ENCODE assay signal across 16 cellular contexts in genomic region chr5:100165309-100165708, GRCh38.
DNase-seq lines count a peak whose midpoint lies in the region; ATAC-seq and TF ChIP-seq lines count a peak whose summit lies in the region.
"Had no signal": no experiment of that assay in that cellular context is flagged by ENCODE, and none has a peak within 500 bp of the region (broad histone marks: within the 10 kb centered on the region; RNA-seq: fewer than 3 reads in every experiment).

No MANE protein-coding gene starts in this region.

- TF ChIP-seq CTCF in BE2C (IDR thresholded peaks at IDR 0.05; ENCODE audit: low read depth, low read length): no peak

- no peak for DNase-seq in UCSD-AML1 (lab: John Stamatoyannopoulos, UW; ENCODE audit: unreplicated experiment)
- DNase-seq in COR-L47 (lab: John Stamatoyannopoulos, UW): no peak
- no peak for DNase-seq in BE2C
- no peak for DNase-seq in NCI-H2196 treated with DMSO at 0.1 percent for 48 hours (lab: John Stamatoyannopoulos, UW; ENCODE audit: unreplicated experiment)
- DNase-seq: activated CD4-positive, alpha-beta memory T cell treated with anti-CD3 and anti-CD28 coated beads, Interleukin-2, amount 10 ng/mL, durations not matched to agents 7 days and 5 days; dorsolateral prefrontal cortex; GF-D8; left colon; MG63; stimulated activated CD4-positive, alpha-beta T cell treated with anti-CD3 and anti-CD28 coated beads, Interleukin-15, amount 100 ng/mL, for 24 hours had no signal

- no peaks in the 10 kb centered on the region for H3K27me3 ChIP-seq in BE2C
- H3K27me3 ChIP-seq: dorsolateral prefrontal cortex, MG63, neutrophil had no signal

- ATAC-seq in GM18517 (IDR thresholded peaks at IDR 0.05; ENCODE audit: unreplicated experiment): peak; percentile 100
- ATAC-seq in GM21381 (IDR thresholded peaks at IDR 0.05; ENCODE audit: unreplicated experiment): peak; percentile 100
- ATAC-seq in HG02973 (IDR thresholded peaks at IDR 0.05; ENCODE audit: unreplicated experiment): peak; percentile 100
- peak; percentile 100 for ATAC-seq in HG03575 (IDR thresholded peaks at IDR 0.05; ENCODE audit: extremely low read depth, insufficient number of reproducible peaks, low FRiP score, unreplicated experiment)
- ATAC-seq: left colon; stimulated activated memory B cell treated with anti-CD40 and anti-IgM and Interleukin-4, amounts not matched to agents 10 μg/mL and 1 μg/mL and 100 μg/mL, for 72 hours had no signal

- no peaks in the 10 kb centered on the region for H3K36me3 ChIP-seq in BE2C
- H3K36me3 ChIP-seq: MG63, neutrophil had no signal

- no peaks in the 10 kb centered on the region for H3K4me1 ChIP-seq in BE2C

- H3K4me3 ChIP-seq in BE2C (ENCODE audit: low read depth, low read length): no peak overlapping the region
- H3K4me3 ChIP-seq: dorsolateral prefrontal cortex, MG63 had no signal

- H3K9me3 ChIP-seq in BE2C: no peaks in the 10 kb centered on the region
- H3K9me3 ChIP-seq: MG63, neutrophil had no signal
